ENCODE assay signal across 8 cellular contexts in the genomic region with DNA sequence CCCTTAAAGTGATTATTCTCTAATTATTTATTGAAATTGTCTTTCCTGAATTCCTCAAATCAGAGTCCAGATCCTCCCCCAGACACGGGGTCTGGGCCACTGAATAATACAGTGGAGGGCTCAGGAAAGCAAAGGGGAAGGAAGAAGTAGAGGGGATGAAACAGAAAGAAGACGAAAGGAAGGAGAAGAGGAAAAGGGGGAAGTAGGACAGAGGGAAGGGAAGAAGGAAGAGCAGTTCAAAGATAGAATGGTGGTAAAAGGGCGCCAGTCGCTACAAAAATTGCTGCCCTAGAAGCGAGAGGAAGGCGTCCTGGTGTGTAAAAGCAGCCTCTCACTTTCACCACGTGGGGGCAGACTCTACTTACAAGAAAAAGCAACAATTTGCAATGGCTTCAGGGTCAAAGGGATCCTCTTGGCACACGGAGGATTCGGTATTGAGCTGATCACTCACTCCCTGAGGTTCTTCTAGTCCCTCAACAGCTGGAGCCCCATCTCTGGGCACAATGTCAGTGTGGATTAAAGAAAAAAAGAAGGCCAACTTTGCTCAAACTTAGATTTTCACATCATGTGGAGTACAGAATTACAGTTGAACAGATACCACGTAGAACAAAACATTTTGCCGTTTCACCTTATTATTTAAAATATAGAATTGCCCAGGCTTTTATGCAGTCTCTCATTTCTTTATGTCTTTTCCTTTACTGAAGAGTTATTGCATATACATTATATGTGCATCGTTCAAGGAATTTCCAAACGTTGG. TPM values are rescaled to one million over a fixed set of nuclear protein-coding genes. Genes with fewer than 3 reads are reported as not detected.
A peak's percentile ranks its signal among the peaks of the same experiment; 100 is the strongest.
DNase-seq lines count a peak whose midpoint lies in the region; ATAC-seq, FAIRE-seq and TF ChIP-seq lines count a peak whose summit lies in the region.

No MANE protein-coding gene starts in this region.

- peak; percentile 77 for FAIRE-seq in GM12892 (lab: Jason Lieb, UNC)

- peak; percentile 19 for DNase-seq in GM12892 (ENCODE audit: insufficient read length)
- DNase-seq in NCI-H345 treated with DMSO at 0.1 percent for 48 hours (lab: John Stamatoyannopoulos, UW; ENCODE audit: unreplicated experiment): peak; percentile 85
- peak; percentile 58 for DNase-seq in activated CD4-positive, CD25-positive, alpha-beta regulatory T cell treated with anti-CD3 and anti-CD28 coated beads, Interleukin-2, amount 50 U/mL, for 72 hours
- peak; percentile 71 for DNase-seq in central memory CD4-positive, alpha-beta T cell
- peak; percentile 95 for DNase-seq in left kidney (ENCODE audit: low read depth, low spot score)
- DNase-seq in stimulated activated CD4-positive, alpha-beta T cell treated with anti-CD3 and anti-CD28 coated beads, Interleukin-4, amount 100 ng/mL, for 24 hours: peak; percentile 73

- ATAC-seq in HG03159 (IDR thresholded peaks at IDR 0.05; ENCODE audit: unreplicated experiment): peak; percentile 77
- no peak for ATAC-seq in GM18520 (IDR thresholded peaks at IDR 0.05; ENCODE audit: unreplicated experiment)

- no peak for TF ChIP-seq POLR2A in GM12892 (IDR thresholded peaks at IDR 0.05; ENCODE audit: low read depth, low read length)

RNA-seq across cellular contexts. Expression of gene NPVF, which starts 31.4 kb away (rescaled TPM):
- polyA plus RNA-seq in GM12892 (2012; ENCODE audit: missing spikeins): not detected

Comparison
In these comparisons a context has a peak if more than half of its experiments do, and no peak if none do; other contexts are left out.
1. DNase-seq: peak in every context shown above with its lines; median percentile 95 in left kidney; 85 in NCI-H345 treated with DMSO at 0.1 percent for 48 hours; 73 in stimulated activated CD4-positive, alpha-beta T cell treated with anti-CD3 and anti-CD28 coated beads, Interleukin-4, amount 100 ng/mL, for 24 hours; 71 in central memory CD4-positive, alpha-beta T cell; 58 in activated CD4-positive, CD25-positive, alpha-beta regulatory T cell treated with anti-CD3 and anti-CD28 coated beads, Interleukin-2, amount 50 U/mL, for 72 hours; 19 in GM12892.